ENCODE assay signal across 26 cellular contexts in genomic region chr10:49174261-49174925, GRCh38. TPM values are rescaled to one million over a fixed set of nuclear protein-coding genes. Genes with fewer than 3 reads are reported as not detected.
DNase-seq lines count a peak whose midpoint lies in the region; TF ChIP-seq lines count a peak whose summit lies in the region.
"Had no signal": no experiment of that assay in that cellular context is flagged by ENCODE, and none has a peak within 500 bp of the region (broad histone marks: within the 10 kb centered on the region; RNA-seq: fewer than 3 reads in every experiment).

No MANE protein-coding gene starts in this region.

- no peak overlapping the region for H2AFZ ChIP-seq in OCI-LY7 (ENCODE audit: low read length)
- H2AFZ ChIP-seq: parathyroid adenoma had no signal

- H3K27me3 ChIP-seq in endodermal cell (ENCODE audit: control insufficient read depth, insufficient read depth, low read length, poor library complexity, severe bottlenecking) (no peaks in the 10 kb centered on the region), prostate gland (replicated peaks; ENCODE audit: insufficient read depth) (no peaks in the 10 kb centered on the region), WERI-Rb-1 (ENCODE audit: insufficient read depth, low read depth, severe bottlenecking) (peaks cover 12% of the 10 kb centered on the region), brain microvascular endothelial cell (replicated peaks) (no peaks in the 10 kb centered on the region)
- H3K27me3 ChIP-seq: body of pancreas, suprapubic skin had no signal

- H3K79me2 ChIP-seq in OCI-LY7 (ENCODE audit: insufficient read depth, low read depth, low read length): no peaks in the 10 kb centered on the region

- in situ Hi-C loops in brain microvascular endothelial cell (cut with HindIII; ENCODE audit: low pct_ligation_motif_present, low sequenced_read_pairs) (no loop called here), GM13977 (cut with MboI; ENCODE audit: low pct_unique_long_range_greater_than_20kb, low sequenced_read_pairs, unreplicated experiment) (no loop called here)

- no peak for TF ChIP-seq POLR2A in prostate gland (IDR thresholded peaks at IDR 0.05)

- 0 out of 2 replicates have a peak overlapping the region, but pooled peaks have one; percentile 4 for H3K4me2 ChIP-seq in OCI-LY7 (ENCODE audit: low read length)

- H3K9me2 ChIP-seq in OCI-LY7 (ENCODE audit: insufficient read depth, low read length): no peaks in the 10 kb centered on the region

- no peak overlapping the region for H3K4me3 Mint-ChIP-seq in T-helper 2 cell treated with Interferon-gamma antibody and Interleukin-4, amounts not matched to agents 5 μg/mL and 100 μg/mL, for 36 hours
- no peak overlapping the region for H3K4me3 Mint-ChIP-seq in endodermal cell
- H3K4me3 Mint-ChIP-seq: activated naive CD8-positive, alpha-beta T cell; T-helper 1 cell treated with Interleukin-12 subunit alpha and Interleukin-12 subunit beta and Interleukin-4 antibody, amounts not matched to agents 30 μg/mL and 1 μg/mL, for 36 hours had no signal

- H3K27ac ChIP-seq in OCI-LY7 (ENCODE audit: low read depth, low read length, poor library complexity, severe bottlenecking) (no peak overlapping the region), endodermal cell (ENCODE audit: low read depth, low read length) (no peak overlapping the region), prostate gland (no peak overlapping the region), WERI-Rb-1 (no peak overlapping the region), brain microvascular endothelial cell (no peak overlapping the region)
- H3K27ac ChIP-seq: 22Rv1, body of pancreas, epithelial cell of prostate, parathyroid adenoma, suprapubic skin had no signal

- H3K36me3 ChIP-seq in OCI-LY7 (ENCODE audit: insufficient read depth, low read length): no peaks in the 10 kb centered on the region
- H3K36me3 ChIP-seq in endodermal cell (ENCODE audit: control insufficient read depth, insufficient read depth, low read length): no peaks in the 10 kb centered on the region
- H3K36me3 ChIP-seq in prostate gland: no peaks in the 10 kb centered on the region
- H3K36me3 ChIP-seq in WERI-Rb-1: no peaks in the 10 kb centered on the region
- H3K36me3 ChIP-seq in brain microvascular endothelial cell (replicated peaks): no peaks in the 10 kb centered on the region
- H3K36me3 ChIP-seq: suprapubic skin had no signal

- H3K4me3 ChIP-seq in OCI-LY7 (ENCODE audit: low read depth, low read length, poor library complexity, severe bottlenecking) (no peak overlapping the region), endodermal cell (ENCODE audit: low read length) (no peak overlapping the region), prostate gland (no peak overlapping the region), WERI-Rb-1 (ENCODE audit: low read depth, low read length) (no peak overlapping the region), brain microvascular endothelial cell (ENCODE audit: low read depth, low read length) (no peak overlapping the region)
- H3K4me3 ChIP-seq: body of pancreas, suprapubic skin had no signal

- peak overlapping the region; percentile 38 for H3K27ac Mint-ChIP-seq in T-helper 2 cell treated with Interferon-gamma antibody and Interleukin-4, amounts not matched to agents 5 μg/mL and 100 μg/mL, for 36 hours
- peak overlapping the region; percentile 78 for H3K27ac Mint-ChIP-seq in endodermal cell
- H3K27ac Mint-ChIP-seq: activated naive CD8-positive, alpha-beta T cell had no signal

- H3K9me3 Mint-ChIP-seq in T-helper 2 cell treated with Interferon-gamma antibody and Interleukin-4, amounts not matched to agents 5 μg/mL and 100 μg/mL, for 36 hours: no peaks in the 10 kb centered on the region
- H3K9me3 Mint-ChIP-seq in endodermal cell: no peaks in the 10 kb centered on the region
- H3K9me3 Mint-ChIP-seq: T-helper 1 cell treated with Interleukin-12 subunit alpha and Interleukin-12 subunit beta and Interleukin-4 antibody, amounts not matched to agents 30 μg/mL and 1 μg/mL, for 36 hours had no signal

- H3K27me3 Mint-ChIP-seq in T-helper 2 cell treated with Interferon-gamma antibody and Interleukin-4, amounts not matched to agents 5 μg/mL and 100 μg/mL, for 36 hours (ENCODE audit: low read depth): no peaks in the 10 kb centered on the region
- no peaks in the 10 kb centered on the region for H3K27me3 Mint-ChIP-seq in endodermal cell (ENCODE audit: insufficient read depth)
- H3K27me3 Mint-ChIP-seq: activated naive CD8-positive, alpha-beta T cell had no signal

- H3K9me3 ChIP-seq in OCI-LY7 (ENCODE audit: low read length) (no peaks in the 10 kb centered on the region), endodermal cell (ENCODE audit: control insufficient read depth, low read length) (no peaks in the 10 kb centered on the region), prostate gland (no peaks in the 10 kb centered on the region), WERI-Rb-1 (ENCODE audit: severe bottlenecking) (no peaks in the 10 kb centered on the region)
- H3K9me3 ChIP-seq: body of pancreas, suprapubic skin had no signal

- H3K4me1 Mint-ChIP-seq in T-helper 2 cell treated with Interferon-gamma antibody and Interleukin-4, amounts not matched to agents 5 μg/mL and 100 μg/mL, for 36 hours (ENCODE audit: low read depth): peaks cover 61% of the 10 kb centered on the region
- H3K4me1 Mint-ChIP-seq in endodermal cell: peaks cover 22% of the 10 kb centered on the region

- CTCF ChIA-PET in OCI-LY7 (lab: Charles Lee; ENCODE audit: unreplicated experiment): interaction anchor here (0.6 kb wide), 1 partner anchor 443 kb away, joined by 7 read pairs; no protein-coding TSS in a partner anchor

- no peak for DNase-seq in T-helper 2 cell treated with Interferon-gamma antibody and Interleukin-4, amounts not matched to agents 5 μg/mL and 100 μg/mL, for 36 hours (ENCODE audit: low spot score)
- DNase-seq in T-helper 2 cell (no peak), OCI-LY7 (ENCODE audit: low spot score) (peak; percentile 34), endodermal cell (no peak), prostate gland (ENCODE audit: low spot score) (peak; percentile 0), WERI-Rb-1 (no peak), brain microvascular endothelial cell (no peak), GM13977 (ENCODE audit: low spot score) (no peak)
- DNase-seq: activated CD4-positive, alpha-beta T cell treated with anti-CD3 and anti-CD28 coated beads for 1 hour; body of pancreas; DMS153; GF-D8; Kasumi-1; left ventricle myocardium superior; NCI-H1105; NCI-H510A; SIG-M5; stimulated activated CD4-positive, alpha-beta T cell treated with anti-CD3 and anti-CD28 coated beads, Interleukin-4, amount 100 ng/mL, for 1 hour had no signal

- intact Hi-C loops in OCI-LY7 (cut with micrococcal nuclease; ENCODE audit: unreplicated experiment): no loop called here
- intact Hi-C loops in prostate gland (cut with DNase I): no loop called here

- POLR2A ChIA-PET in OCI-LY7 (lab: Charles Lee): interaction anchor here (0.7 to 1.1 kb wide), 2 partner anchors 12 to 99 kb away, joined by 3 read pairs; no protein-coding TSS in a partner anchor

- peaks cover 13% of the 10 kb centered on the region for H3K36me3 Mint-ChIP-seq in T-helper 2 cell treated with Interferon-gamma antibody and Interleukin-4, amounts not matched to agents 5 μg/mL and 100 μg/mL, for 36 hours (ENCODE audit: low read depth)
- H3K36me3 Mint-ChIP-seq in endodermal cell (ENCODE audit: low read depth): no peaks in the 10 kb centered on the region
- H3K36me3 Mint-ChIP-seq: activated naive CD8-positive, alpha-beta T cell had no signal

- TF ChIP-seq CTCF in OCI-LY7 (conservative IDR thresholded peaks at IDR 0.05; ENCODE audit: low read length) (no peak), endodermal cell (conservative IDR thresholded peaks at IDR 0.05) (no peak), prostate gland (IDR thresholded peaks at IDR 0.05) (no peak), WERI-Rb-1 (IDR thresholded peaks at IDR 0.05; ENCODE audit: low read depth, low read length) (no peak), brain microvascular endothelial cell (IDR thresholded peaks at IDR 0.05; ENCODE audit: low read depth, low read length, missing control alignments) (no peak), GM13977 (IDR thresholded peaks at IDR 0.05; ENCODE audit: extremely low read depth, insufficient read depth, missing control alignments) (no peak)

- no TSS peak for BruUV-seq in OCI-LY7 (replicated peaks; lab: Mats Ljungman, UMichigan)

- H3K4me1 ChIP-seq in OCI-LY7 (ENCODE audit: insufficient read depth, low read length, poor library complexity, severe bottlenecking): peaks cover 34% of the 10 kb centered on the region
- no peaks in the 10 kb centered on the region for H3K4me1 ChIP-seq in endodermal cell (ENCODE audit: control insufficient read depth, insufficient read depth, low read length)
- no peaks in the 10 kb centered on the region for H3K4me1 ChIP-seq in prostate gland (replicated peaks)
- H3K4me1 ChIP-seq: body of pancreas had no signal

- H4K20me1 ChIP-seq in OCI-LY7 (ENCODE audit: insufficient read depth, low read length): no peaks in the 10 kb centered on the region

- WGBS in endodermal cell (ENCODE audit: insufficient coverage in 1 of 2, insufficient read length in 1 of 2), 2 experiments: 90 to 92% methylated on average over 10 to 15 of the region's 15 CpGs
- WGBS in prostate gland: 75% methylated on average over 15 of the region's 15 CpGs

- no peak overlapping the region for H3K9ac ChIP-seq in endodermal cell (ENCODE audit: extremely low read depth, low read length, poor library complexity, severe bottlenecking)
- H3K9ac ChIP-seq: parathyroid adenoma had no signal

RNA-seq across cellular contexts. Expression of gene TMEM273, which starts 13.8 kb away (rescaled TPM):
- 1.8 and 5.0 TPM in 2 replicates for total RNA-seq in OCI-LY7 (2014; rRNA removed; shearing (Covaris generic))
- total RNA-seq in OCI-LY7 (2022): 0.82 and 1.3 TPM in 2 replicates
- not detected for total RNA-seq in endodermal cell
- not detected for polyA plus RNA-seq in endodermal cell (2013, experiment 1 of 2)
- polyA plus RNA-seq in endodermal cell (2013, experiment 2 of 2): not detected
- 10 to 100 TPM in 1 of 2 donors, 1 to 10 TPM in 1; 1.1 to 13.0 TPM for total RNA-seq in prostate gland
- polyA plus RNA-seq: BJ had no signal

RNA-seq across cellular contexts. Expression of gene FAM170B, which starts 40.6 kb away (rescaled TPM):
- total RNA-seq in OCI-LY7 (2014; rRNA removed; shearing (Covaris generic)): 0.31 and 0.38 TPM in 2 replicates
- total RNA-seq in OCI-LY7 (2022) (0.23 TPM in 1 of 2 replicates, not detected in the other), endodermal cell (not detected), prostate gland (not detected)
- polyA plus RNA-seq in endodermal cell (2013, experiment 1 of 2): not detected
- polyA plus RNA-seq in endodermal cell (2013, experiment 2 of 2): not detected
- total RNA-seq: body of pancreas, left ventricle myocardium superior, skeletal muscle tissue, suprapubic skin had no signal
- polyA plus RNA-seq: BJ had no signal

RNA-seq across cellular contexts. Expression of gene VSTM4, which starts 59.1 kb away (rescaled TPM):
- total RNA-seq in OCI-LY7 (2014; rRNA removed; shearing (Covaris generic)): not detected in 2 replicates
- total RNA-seq in OCI-LY7 (2022) (not detected in 2 replicates), endodermal cell (under 1 TPM; 0.51 to 0.77 TPM), prostate gland (10 to 100 TPM in 1 of 2 donors, 1 to 10 TPM in 1; 6.9 to 36.0 TPM)
- 1.4 TPM for polyA plus RNA-seq in endodermal cell (2013, experiment 1 of 2)
- polyA plus RNA-seq in endodermal cell (2013, experiment 2 of 2): 1.1 TPM

Comparison
In these comparisons a context has a peak if more than half of its experiments do, and no peak if none do; other contexts are left out.
1. DNase-seq: peak in OCI-LY7 (single experiment) and prostate gland (single experiment); none in T-helper 2 cell treated with Interferon-gamma antibody and Interleukin-4, amounts not matched to agents 5 μg/mL and 100 μg/mL, for 36 hours (single experiment), T-helper 2 cell (0 of 5), endodermal cell (single experiment), WERI-Rb-1 (single experiment), brain microvascular endothelial cell (single experiment) and GM13977 (single experiment).
2. RNA of gene VSTM4, which starts 59.1 kb away (total RNA-seq): 6.9 to 36.0 TPM in prostate gland; 0.51 to 0.77 TPM in endodermal cell and not detected in OCI-LY7; every median in the first group is over 4 times any median in the second.